8 cellular contexts compared by ENCODE assay signal in genomic region chr15:83011271-83012037, GRCh38. TPM values are rescaled to one million over a fixed set of nuclear protein-coding genes. Genes with fewer than 3 reads are reported as not detected.
DNase-seq lines count a peak whose midpoint lies in the region; ATAC-seq and TF ChIP-seq lines count a peak whose summit lies in the region.

TSS of gene C15orf40 (minus strand) at chr15:83011639. CDS start at chr15:83011607, 32 bp downstream.

- peaks cover 36% of the 10 kb centered on the region for H3K4me1 Mint-ChIP-seq in CD14-positive monocyte

- peak within 1 kb of the TSS; percentile 73 to 92 (median 86) for H3K27ac Mint-ChIP-seq in CD14-positive monocyte

- ATAC-seq in GM19328 (IDR thresholded peaks at IDR 0.05; ENCODE audit: unreplicated experiment) (peak; percentile 84), HG03469 (IDR thresholded peaks at IDR 0.05; ENCODE audit: unreplicated experiment) (peak; percentile 74), left lobe of liver (peak; percentile 96)

- intact Hi-C loops in CD14-positive monocyte (cut with micrococcal nuclease), result loop anchor here (5.0 to 10.0 kb wide), 2 partner anchors 53 to 469 kb away; partner anchors contain the start of genes BTBD1 (in 1 of the 2) and RPS17 (in 1 of the 2)

- H3K27me3 Mint-ChIP-seq in CD14-positive monocyte (ENCODE audit: low read depth in 3 of 3), result peaks cover 0 to 2% (median 0%) of the 10 kb centered on the region in 3 donors

- peaks cover 27 to 38% of the 10 kb centered on the region in 2 donors for H3K36me3 Mint-ChIP-seq in CD14-positive monocyte

- TF ChIP-seq CTCF in CD14-positive monocyte (IDR thresholded peaks at IDR 0.05), result no peak

- H3K4me3 Mint-ChIP-seq in CD14-positive monocyte, result peak within 1 kb of the TSS; percentile 92 to 96

- H3K9me3 Mint-ChIP-seq in CD14-positive monocyte, result peaks cover 0 to 3% (median 0%) of the 10 kb centered on the region in 7 donors

- DNase-seq in CD14-positive monocyte (ENCODE audit: low spot score) (peak; percentile 83), NCI-H524 treated with DMSO at 0.1 percent for 48 hours (lab: John Stamatoyannopoulos, UW) (peak; percentile 58), dedifferentiated amniotic fluid mesenchymal stem cell (ENCODE audit: extremely low spot score) (peak; percentile 80), left lobe of liver (ENCODE audit: low spot score) (peak; percentile 91)
- peak; percentile 82 for DNase-seq in activated CD4-positive, alpha-beta T cell treated with anti-CD3 and anti-CD28 coated beads, Interleukin-2, amount 50 U/mL, for 1 hour
- peak; percentile 76 for DNase-seq in stimulated activated CD4-positive, alpha-beta T cell treated with anti-CD3 and anti-CD28 coated beads, Interleukin-2, amount 100 ng/mL, for 4 hours (ENCODE audit: low read depth)

RNA-seq across cellular contexts. Expression of gene C15orf40, which starts in this region (rescaled TPM):
- 10 to 100 TPM; 25.7 to 32.1 TPM for polyA plus RNA-seq in CD14-positive monocyte
- total RNA-seq in left lobe of liver, result 11.0 TPM

Comparison
In these comparisons a context has a peak if more than half of its experiments do, and no peak if none do; other contexts are left out.
1. Peak in every context shown above with its lines: DNase-seq and ATAC-seq.